16 cellular contexts compared by ENCODE assay signal in the genomic region with DNA sequence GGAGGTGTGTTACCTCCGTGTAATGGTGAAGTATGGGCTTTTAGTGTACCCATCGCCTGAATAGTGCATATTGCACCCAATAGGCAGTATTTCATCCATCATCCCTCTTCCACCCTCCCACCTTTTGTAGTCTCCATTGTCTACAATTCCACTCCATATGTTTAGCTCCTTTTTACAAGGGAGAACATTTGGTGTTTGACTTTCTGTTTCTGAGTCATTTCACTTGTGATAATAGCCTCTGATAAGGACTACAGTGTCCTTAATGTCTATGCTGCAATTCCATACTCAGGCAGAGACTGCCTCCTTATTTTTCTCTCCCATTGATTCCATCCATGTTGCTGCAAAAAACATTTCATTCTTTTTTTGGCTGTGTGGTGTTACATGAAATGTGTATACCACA.
"Had no signal": no experiment of that assay in that cellular context is flagged by ENCODE, and none has a peak within 500 bp of the region (broad histone marks: within the 10 kb centered on the region; RNA-seq: fewer than 3 reads in every experiment).

No MANE protein-coding gene starts in this region.

- H3K27me3 ChIP-seq: hepatocyte, pancreas had no signal

- H3K9me3 ChIP-seq: lower lobe of right lung, pancreas had no signal

- H3K4me3 ChIP-seq: hepatocyte, left ventricle myocardium inferior, lower lobe of right lung, pancreas had no signal

- H3K4me1 ChIP-seq: foreskin keratinocyte, left ventricle myocardium inferior, lower lobe of right lung had no signal

- FAIRE-seq: endothelial cell of umbilical vein, kidney, pancreas, small intestine had no signal

- ATAC-seq: foreskin keratinocyte, left cardiac atrium, lower lobe of right lung, pancreas, right cardiac atrium had no signal

- H3K36me3 ChIP-seq: left ventricle myocardium inferior, lower lobe of right lung, pancreas had no signal

- DNase-seq: effector CD4-positive, alpha-beta T cell; endodermal cell; erythroblast; foreskin keratinocyte; kidney; left cardiac atrium; left ventricle myocardium inferior; lower lobe of right lung; occipital lobe; pancreas; right cardiac atrium; small intestine; stimulated activated CD4-positive, alpha-beta T cell treated with anti-CD3 and anti-CD28 coated beads, Interleukin-12 subunit alpha, Interleukin-12 subunit beta, amount 100 ng/mL, for 4 hours; stimulated activated naive CD4-positive, alpha-beta T cell treated with Interleukin-2 at 50 U/mL for 16 hours had no signal

- H3K4me2 ChIP-seq: hepatocyte had no signal

- H2AFZ ChIP-seq: hepatocyte had no signal

- H3K27ac ChIP-seq: foreskin keratinocyte, hepatocyte, left ventricle myocardium inferior, lower lobe of right lung, pancreas had no signal

- H3K79me2 ChIP-seq: hepatocyte had no signal
